Comparison of ENCODE assay signal across 9 cellular contexts in the genomic region with DNA sequence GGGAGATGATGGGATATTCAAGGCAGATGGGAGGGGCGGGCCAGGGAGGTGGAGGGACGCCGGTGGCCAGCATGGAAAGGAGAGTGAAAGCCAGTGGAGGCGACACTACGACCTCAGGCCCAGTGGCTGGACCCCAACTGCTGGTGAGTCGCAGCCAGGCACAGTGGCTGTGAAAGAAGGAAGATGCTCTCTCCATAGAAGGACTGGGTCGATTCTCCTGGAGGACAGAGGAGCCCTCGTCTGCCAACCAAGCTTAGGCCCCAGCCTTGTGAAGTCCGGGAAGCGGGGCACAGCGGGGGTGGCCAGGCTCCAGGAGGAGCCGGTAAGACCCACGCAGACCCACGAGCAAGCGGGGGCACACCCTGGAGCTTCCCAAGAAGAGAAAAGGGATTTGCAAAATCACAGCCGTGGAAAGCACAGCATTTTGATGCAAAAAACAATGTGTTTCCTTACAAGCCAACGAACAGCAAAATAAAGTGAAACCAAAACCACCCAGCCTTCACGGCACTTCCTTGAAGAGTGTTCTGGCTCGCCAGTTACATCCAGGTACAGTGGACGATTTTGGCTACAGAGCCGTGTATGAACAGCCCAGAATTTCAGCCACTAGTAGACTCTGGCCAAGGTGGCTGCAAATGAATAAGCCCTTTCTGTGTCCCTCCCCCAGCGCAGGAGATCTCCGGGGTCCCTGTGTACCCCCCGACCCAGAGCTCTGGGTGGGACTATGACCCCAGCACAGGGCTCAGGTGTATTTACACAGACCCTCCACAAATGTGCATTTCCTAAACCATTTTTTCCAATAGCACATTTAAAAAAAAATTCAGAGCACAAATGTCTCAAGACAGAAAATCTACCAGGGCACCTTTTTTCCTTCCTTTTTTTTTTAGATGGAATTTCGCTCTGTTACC.
A peak's percentile ranks its signal among the peaks of the same experiment; 100 is the strongest.
DNase-seq lines count a peak whose midpoint lies in the region; ATAC-seq and TF ChIP-seq lines count a peak whose summit lies in the region.
"Had no signal": no experiment of that assay in that cellular context is flagged by ENCODE, and none has a peak within 500 bp of the region (broad histone marks: within the 10 kb centered on the region; RNA-seq: fewer than 3 reads in every experiment).

No MANE protein-coding gene starts in this region.

- no peaks in the 10 kb centered on the region for H3K27me3 Mint-ChIP-seq in activated CD4-positive, alpha-beta T cell treated with anti-CD3 and anti-CD28 coated beads, Interleukin-2, amount 10 ng/mL, durations not matched to agents 24 days and 14 days
- no peaks in the 10 kb centered on the region for H3K27me3 Mint-ChIP-seq in chondrocyte (ENCODE audit: low read depth)
- no peaks in the 10 kb centered on the region for H3K27me3 Mint-ChIP-seq in progenitor cell of endocrine pancreas

- H3K4me1 Mint-ChIP-seq in activated CD4-positive, alpha-beta T cell treated with anti-CD3 and anti-CD28 coated beads, Interleukin-2, amount 10 ng/mL, durations not matched to agents 24 days and 14 days, result peaks cover 11% of the 10 kb centered on the region
- H3K4me1 Mint-ChIP-seq in chondrocyte (ENCODE audit: low read depth) (peaks cover 9% of the 10 kb centered on the region), progenitor cell of endocrine pancreas (ENCODE audit: low read depth) (no peaks in the 10 kb centered on the region)

- H3K36me3 ChIP-seq in esophagus squamous epithelium, result peaks cover 0 to 50% (median 0%) of the 10 kb centered on the region in 3 donors

- peak; percentile 42 for DNase-seq in GM19238 (ENCODE audit: insufficient read length, low spot score)
- peak; percentile 86 for DNase-seq in activated CD4-positive, alpha-beta T cell treated with anti-CD3 and anti-CD28 coated beads, Interleukin-2, amount 10 ng/mL, durations not matched to agents 24 days and 14 days
- DNase-seq in esophagus squamous epithelium (lab: John Stamatoyannopoulos, UW), result no peak
- DNase-seq in stimulated activated CD4-positive, alpha-beta T cell treated with anti-CD3 and anti-CD28 coated beads, Interleukin-4, amount 100 ng/mL, for 24 hours, result peak; percentile 39
- no peak for DNase-seq in chondrocyte (ENCODE audit: low spot score)
- no peak for DNase-seq in substantia nigra (lab: John Stamatoyannopoulos, UW)
- DNase-seq in progenitor cell of endocrine pancreas (ENCODE audit: low spot score, unreplicated experiment), result no peak
- DNase-seq: foreskin fibroblast had no signal

- TF ChIP-seq CTCF in esophagus squamous epithelium (IDR thresholded peaks at IDR 0.05) (no peak), chondrocyte (IDR thresholded peaks at IDR 0.05) (no peak), progenitor cell of endocrine pancreas (IDR thresholded peaks at IDR 0.05; ENCODE audit: unreplicated experiment) (no peak)

- intact Hi-C loops in activated CD4-positive, alpha-beta T cell treated with anti-CD3 and anti-CD28 coated beads, Interleukin-2, amount 10 ng/mL, durations not matched to agents 24 days and 14 days (cut with micrococcal nuclease), result no loop called here
- intact Hi-C loops in esophagus squamous epithelium (cut with DNase I), result no loop called here

- H3K4me1 ChIP-seq in esophagus squamous epithelium, result peaks cover 0 to 43% (median 5%) of the 10 kb centered on the region in 3 donors

- H3K27ac ChIP-seq in esophagus squamous epithelium (peak overlapping the region; percentile 71 to 82 (median 78)), substantia nigra (ENCODE audit: low read depth, low read length, poor library complexity, severe bottlenecking) (no peak overlapping the region)

- H3K27ac Mint-ChIP-seq in activated CD4-positive, alpha-beta T cell treated with anti-CD3 and anti-CD28 coated beads, Interleukin-2, amount 10 ng/mL, durations not matched to agents 24 days and 14 days, result peak overlapping the region; percentile 94
- H3K27ac Mint-ChIP-seq in chondrocyte (ENCODE audit: unreplicated experiment) (no peak overlapping the region), progenitor cell of endocrine pancreas (no peak overlapping the region)

- peaks cover 0 to 7% (median 0%) of the 10 kb centered on the region in 4 donors for H3K27me3 ChIP-seq in esophagus squamous epithelium

- no peaks in the 10 kb centered on the region for H3K36me3 Mint-ChIP-seq in activated CD4-positive, alpha-beta T cell treated with anti-CD3 and anti-CD28 coated beads, Interleukin-2, amount 10 ng/mL, durations not matched to agents 24 days and 14 days (ENCODE audit: low read depth)
- H3K36me3 Mint-ChIP-seq in chondrocyte (ENCODE audit: low read depth), result peaks cover 20% of the 10 kb centered on the region
- H3K36me3 Mint-ChIP-seq in progenitor cell of endocrine pancreas (ENCODE audit: insufficient read depth), result peaks cover 8% of the 10 kb centered on the region

- peak overlapping the region; percentile 5 to 61 (median 38) for H3K4me3 ChIP-seq in esophagus squamous epithelium

- H3K9me3 ChIP-seq in esophagus squamous epithelium, result no peaks in the 10 kb centered on the region

- H3K4me3 Mint-ChIP-seq in activated CD4-positive, alpha-beta T cell treated with anti-CD3 and anti-CD28 coated beads, Interleukin-2, amount 10 ng/mL, durations not matched to agents 24 days and 14 days, result peak overlapping the region; percentile 81
- H3K4me3 Mint-ChIP-seq in chondrocyte (ENCODE audit: unreplicated experiment) (no peak overlapping the region), progenitor cell of endocrine pancreas (ENCODE audit: low read depth) (no peak overlapping the region)

- no peaks in the 10 kb centered on the region for H3K9me3 Mint-ChIP-seq in activated CD4-positive, alpha-beta T cell treated with anti-CD3 and anti-CD28 coated beads, Interleukin-2, amount 10 ng/mL, durations not matched to agents 24 days and 14 days
- H3K9me3 Mint-ChIP-seq in chondrocyte (ENCODE audit: low read depth), result no peaks in the 10 kb centered on the region
- no peaks in the 10 kb centered on the region for H3K9me3 Mint-ChIP-seq in progenitor cell of endocrine pancreas (ENCODE audit: low read depth)

- WGBS in esophagus squamous epithelium, 2 donors, result 42 to 52% methylated on average over 20 to 22 of the region's 25 CpGs

- no peak for TF ChIP-seq POLR2A in esophagus squamous epithelium (IDR thresholded peaks at IDR 0.05)

- no peak for ATAC-seq in HG02642 (IDR thresholded peaks at IDR 0.05; ENCODE audit: poor library complexity, unreplicated experiment)

Comparison
In these comparisons a context has a peak if more than half of its experiments do, and no peak if none do; other contexts are left out.
1. DNase-seq: peak in GM19238 (single experiment), activated CD4-positive, alpha-beta T cell treated with anti-CD3 and anti-CD28 coated beads, Interleukin-2, amount 10 ng/mL, durations not matched to agents 24 days and 14 days (single experiment) and stimulated activated CD4-positive, alpha-beta T cell treated with anti-CD3 and anti-CD28 coated beads, Interleukin-4, amount 100 ng/mL, for 24 hours (single experiment); none in esophagus squamous epithelium (single experiment), chondrocyte (single experiment), substantia nigra (0 of 49) and progenitor cell of endocrine pancreas (single experiment).